In the genomic region with DNA sequence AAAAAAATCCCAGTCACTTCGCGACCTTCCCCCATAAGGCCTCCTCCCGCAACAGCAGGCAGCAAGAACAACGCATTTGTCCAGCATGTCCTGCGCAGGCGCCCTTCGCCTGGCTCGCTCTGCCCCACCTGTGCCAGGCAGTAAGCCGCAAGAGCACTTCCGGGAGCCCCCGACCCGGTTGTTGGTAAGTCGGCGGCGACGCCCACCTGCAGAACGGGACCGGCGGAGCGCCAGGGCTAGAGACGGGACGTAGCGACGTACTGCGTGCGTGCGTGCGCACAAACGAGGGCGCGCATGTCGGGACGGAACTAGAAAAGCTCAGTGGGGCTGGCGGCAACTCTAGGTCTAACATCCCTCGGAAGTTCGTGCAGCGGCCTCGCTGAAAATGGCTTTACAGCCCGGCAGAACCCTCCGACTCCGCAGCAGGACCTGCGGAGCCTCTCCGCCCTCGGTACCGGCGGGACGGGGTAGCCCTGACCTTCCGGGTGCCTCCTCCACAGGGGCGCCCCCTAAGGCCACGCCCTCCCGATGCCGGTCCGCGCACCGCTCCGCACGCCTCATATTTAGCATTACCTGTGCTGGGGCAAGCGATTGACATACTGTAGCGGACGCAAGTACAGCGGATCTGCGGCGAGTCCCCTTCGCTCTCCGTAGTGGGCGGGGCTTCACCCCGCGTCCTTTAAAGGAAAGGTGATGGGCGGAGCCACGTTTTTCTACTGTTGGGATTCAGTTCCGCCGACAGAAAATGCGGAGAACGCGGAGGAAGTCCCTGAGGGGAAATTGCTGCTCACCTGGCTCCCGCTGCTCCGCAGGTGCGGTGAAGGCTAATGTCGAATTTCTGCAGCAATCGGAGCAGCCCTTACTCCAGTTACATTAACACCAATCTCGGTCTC, we compare ENCODE assay signal across 1 cellular context.
TF ChIP-seq lines count a peak whose summit lies in the region.

A gene with protein sequence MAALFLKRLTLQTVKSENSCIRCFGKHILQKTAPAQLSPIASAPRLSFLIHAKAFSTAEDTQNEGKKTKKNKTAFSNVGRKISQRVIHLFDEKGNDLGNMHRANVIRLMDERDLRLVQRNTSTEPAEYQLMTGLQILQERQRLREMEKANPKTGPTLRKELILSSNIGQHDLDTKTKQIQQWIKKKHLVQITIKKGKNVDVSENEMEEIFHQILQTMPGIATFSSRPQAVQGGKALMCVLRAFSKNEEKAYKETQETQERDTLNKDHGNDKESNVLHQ (minus strand): TSS at position 629 of the 893 bp plus-strand sequence. CDS start 10,116 bp downstream, outside the sequence.

TF ChIP-seq in HepG2, 621 proteins besides CTCF, POLR2A, EP300 and RAD21 (continued from another document and continues in another):
- peak; percentile 60; the same call in 1 of the 2 replicates for TF ChIP-seq HNF1B (CRISPR knock-in tag; IDR thresholded peaks at IDR 0.05)
- 0 out of 2 replicates have a peak, but pooled peaks have one; percentile 2 for TF ChIP-seq ZBTB33 (CRISPR knock-in tag; IDR thresholded peaks at IDR 0.05)
- TF ChIP-seq RFX3 (CRISPR knock-in tag; IDR thresholded peaks at IDR 0.05), result no peak
- no peak for TF ChIP-seq KDM4B (CRISPR knock-in tag; IDR thresholded peaks at IDR 0.05)
- no peak for TF ChIP-seq SOX6 (IDR thresholded peaks at IDR 0.05)
- peak; percentile 76 for TF ChIP-seq SOX6 (CRISPR knock-in tag; IDR thresholded peaks at IDR 0.05)
- TF ChIP-seq REST (IDR thresholded peaks at IDR 0.05; ENCODE audit: borderline replicate concordance in 1 of 2, low read depth in 1 of 2, low read length in 2 of 2), result peak in 1 of 2 experiments; percentile 57; a peak in 1 of 4 replicates
- peak; percentile 62; the same call in 1 of the 2 replicates for TF ChIP-seq FOXJ3 (CRISPR knock-in tag; IDR thresholded peaks at IDR 0.05; ENCODE audit: borderline replicate concordance)
- TF ChIP-seq, protein P1, sequence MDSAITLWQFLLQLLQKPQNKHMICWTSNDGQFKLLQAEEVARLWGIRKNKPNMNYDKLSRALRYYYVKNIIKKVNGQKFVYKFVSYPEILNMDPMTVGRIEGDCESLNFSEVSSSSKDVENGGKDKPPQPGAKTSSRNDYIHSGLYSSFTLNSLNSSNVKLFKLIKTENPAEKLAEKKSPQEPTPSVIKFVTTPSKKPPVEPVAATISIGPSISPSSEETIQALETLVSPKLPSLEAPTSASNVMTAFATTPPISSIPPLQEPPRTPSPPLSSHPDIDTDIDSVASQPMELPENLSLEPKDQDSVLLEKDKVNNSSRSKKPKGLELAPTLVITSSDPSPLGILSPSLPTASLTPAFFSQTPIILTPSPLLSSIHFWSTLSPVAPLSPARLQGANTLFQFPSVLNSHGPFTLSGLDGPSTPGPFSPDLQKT (CRISPR knock-in tag; IDR thresholded peaks at IDR 0.05; ENCODE audit: borderline replicate concordance), result peak; percentile 37; the same call in 1 of the 2 replicates
- TF ChIP-seq, protein P2, sequence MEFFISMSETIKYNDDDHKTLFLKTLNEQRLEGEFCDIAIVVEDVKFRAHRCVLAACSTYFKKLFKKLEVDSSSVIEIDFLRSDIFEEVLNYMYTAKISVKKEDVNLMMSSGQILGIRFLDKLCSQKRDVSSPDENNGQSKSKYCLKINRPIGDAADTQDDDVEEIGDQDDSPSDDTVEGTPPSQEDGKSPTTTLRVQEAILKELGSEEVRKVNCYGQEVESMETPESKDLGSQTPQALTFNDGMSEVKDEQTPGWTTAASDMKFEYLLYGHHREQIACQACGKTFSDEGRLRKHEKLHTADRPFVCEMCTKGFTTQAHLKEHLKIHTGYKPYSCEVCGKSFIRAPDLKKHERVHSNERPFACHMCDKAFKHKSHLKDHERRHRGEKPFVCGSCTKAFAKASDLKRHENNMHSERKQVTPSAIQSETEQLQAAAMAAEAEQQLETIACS (CRISPR knock-in tag; IDR thresholded peaks at IDR 0.05), result peak; percentile 90
- peak; percentile 46; the same call in 1 of the 2 replicates for TF ChIP-seq ZNF253 (CRISPR knock-in tag; IDR thresholded peaks at IDR 0.05; ENCODE audit: borderline replicate concordance)
- no peak for TF ChIP-seq ZNF24 (IDR thresholded peaks at IDR 0.05)
- TF ChIP-seq ZNF737 (CRISPR knock-in tag; IDR thresholded peaks at IDR 0.05; ENCODE audit: borderline replicate concordance), result no peak
- peak; percentile 75 for TF ChIP-seq ZNF883 (CRISPR knock-in tag; IDR thresholded peaks at IDR 0.05; ENCODE audit: not compliant biosample characterization)
- no peak for TF ChIP-seq CHD4 (IDR thresholded peaks at IDR 0.05; ENCODE audit: borderline replicate concordance, low read length)
- peak; percentile 97 for TF ChIP-seq ZNF44 (CRISPR knock-in tag; IDR thresholded peaks at IDR 0.05)
- TF ChIP-seq CBX1 (IDR thresholded peaks at IDR 0.05; ENCODE audit: low read depth), result peak; percentile 75
- TF ChIP-seq ZNF704 (CRISPR knock-in tag; IDR thresholded peaks at IDR 0.05; ENCODE audit: borderline replicate concordance), result peak; percentile 29; the same call in 1 of the 2 replicates
- TF ChIP-seq MEF2D (CRISPR knock-in tag; IDR thresholded peaks at IDR 0.05), result peak; percentile 90
- TF ChIP-seq TOPORS (CRISPR knock-in tag; IDR thresholded peaks at IDR 0.05), result no peak; the same call in 1 of the 2 replicates
- TF ChIP-seq ATF7-NPFF (CRISPR knock-in tag; IDR thresholded peaks at IDR 0.05; ENCODE audit: low read depth), result no peak
- TF ChIP-seq, protein P3, sequence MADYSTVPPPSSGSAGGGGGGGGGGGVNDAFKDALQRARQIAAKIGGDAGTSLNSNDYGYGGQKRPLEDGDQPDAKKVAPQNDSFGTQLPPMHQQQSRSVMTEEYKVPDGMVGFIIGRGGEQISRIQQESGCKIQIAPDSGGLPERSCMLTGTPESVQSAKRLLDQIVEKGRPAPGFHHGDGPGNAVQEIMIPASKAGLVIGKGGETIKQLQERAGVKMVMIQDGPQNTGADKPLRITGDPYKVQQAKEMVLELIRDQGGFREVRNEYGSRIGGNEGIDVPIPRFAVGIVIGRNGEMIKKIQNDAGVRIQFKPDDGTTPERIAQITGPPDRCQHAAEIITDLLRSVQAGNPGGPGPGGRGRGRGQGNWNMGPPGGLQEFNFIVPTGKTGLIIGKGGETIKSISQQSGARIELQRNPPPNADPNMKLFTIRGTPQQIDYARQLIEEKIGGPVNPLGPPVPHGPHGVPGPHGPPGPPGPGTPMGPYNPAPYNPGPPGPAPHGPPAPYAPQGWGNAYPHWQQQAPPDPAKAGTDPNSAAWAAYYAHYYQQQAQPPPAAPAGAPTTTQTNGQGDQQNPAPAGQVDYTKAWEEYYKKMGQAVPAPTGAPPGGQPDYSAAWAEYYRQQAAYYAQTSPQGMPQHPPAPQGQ (CRISPR knock-in tag; IDR thresholded peaks at IDR 0.05; ENCODE audit: borderline replicate concordance), result peak; percentile 93; the same call in 1 of the 2 replicates
- TF ChIP-seq SIN3A (IDR thresholded peaks at IDR 0.05; ENCODE audit: borderline replicate concordance, low read depth, low read length), result peak; percentile 46; the same call in 1 of the 2 replicates
- TF ChIP-seq ARID4A (CRISPR knock-in tag; IDR thresholded peaks at IDR 0.05; ENCODE audit: borderline replicate concordance), result peak; percentile 92
- TF ChIP-seq SIX4 (CRISPR knock-in tag; IDR thresholded peaks at IDR 0.05), result peak; percentile 22; the same call in 1 of the 2 replicates
- TF ChIP-seq ZNF235 (CRISPR knock-in tag; IDR thresholded peaks at IDR 0.05; ENCODE audit: borderline replicate concordance), result peak; percentile 66; the same call in 1 of the 2 replicates
- peak; percentile 19 for TF ChIP-seq TEAD3 (CRISPR knock-in tag; optimal IDR thresholded peaks at IDR 0.05; ENCODE audit: borderline replicate concordance)
- 0 out of 2 replicates have a peak, but pooled peaks have one; percentile 6 for TF ChIP-seq ZNF652 (CRISPR knock-in tag; IDR thresholded peaks at IDR 0.05; ENCODE audit: borderline replicate concordance, low read depth)
- TF ChIP-seq KDM5B (CRISPR knock-in tag; IDR thresholded peaks at IDR 0.05; ENCODE audit: borderline replicate concordance), result peak; percentile 79; the same call in 1 of the 2 replicates
- TF ChIP-seq MYC (CRISPR knock-in tag; IDR thresholded peaks at IDR 0.05; ENCODE audit: borderline replicate concordance), result peak; percentile 87
- TF ChIP-seq ZSCAN22 (CRISPR knock-in tag; IDR thresholded peaks at IDR 0.05), result 0 out of 2 replicates have a peak, but pooled peaks have one; percentile 30
